In genomic region chr7:50229964-50230363, GRCh38 we compare ENCODE assay signal across 10 cellular contexts.
A peak's percentile ranks its signal among the peaks of the same experiment; 100 is the strongest.
DNase-seq lines count a peak whose midpoint lies in the region; ATAC-seq, FAIRE-seq and TF ChIP-seq lines count a peak whose summit lies in the region.
"Had no signal": no experiment of that assay in that cellular context is flagged by ENCODE, and none has a peak within 500 bp of the region (broad histone marks: within the 10 kb centered on the region; RNA-seq: fewer than 3 reads in every experiment).

No MANE protein-coding gene starts in this region.

- H3K4me1 Mint-ChIP-seq in activated CD8-positive, alpha-beta T cell treated with anti-CD3 and anti-CD28 coated beads for 36 hours (ENCODE audit: low read depth), result peaks cover 42% of the 10 kb centered on the region
- H3K4me1 Mint-ChIP-seq in activated CD8-positive, alpha-beta T cell treated with anti-CD3 and anti-CD28 coated beads, Interleukin-2, amount 10 ng/mL, durations not matched to agents 7 days and 5 days (ENCODE audit: low read depth), result peaks cover 51% of the 10 kb centered on the region

- H3K36me3 ChIP-seq in endothelial cell of umbilical vein (ENCODE audit: control insufficient read depth in 2 of 2, extremely low read depth in 1 of 2, insufficient read depth in 2 of 2, low read length in 2 of 2), result no peaks in the 10 kb centered on the region
- H3K36me3 ChIP-seq in small intestine (ENCODE audit: control insufficient read depth in 2 of 2, insufficient read depth in 2 of 2, low read length in 2 of 2), result no peaks in the 10 kb centered on the region
- H3K36me3 ChIP-seq in ascending aorta, result no peaks in the 10 kb centered on the region
- H3K36me3 ChIP-seq: ovary had no signal

- H3K27ac Mint-ChIP-seq in activated CD8-positive, alpha-beta T cell treated with anti-CD3 and anti-CD28 coated beads for 36 hours, result no peak overlapping the region
- no peak overlapping the region for H3K27ac Mint-ChIP-seq in activated CD8-positive, alpha-beta T cell treated with anti-CD3 and anti-CD28 coated beads, Interleukin-2, amount 10 ng/mL, durations not matched to agents 7 days and 5 days

- no peak overlapping the region for H2AFZ ChIP-seq in endothelial cell of umbilical vein (ENCODE audit: low read depth, low read length)

- H3K4me2 ChIP-seq in endothelial cell of umbilical vein (ENCODE audit: insufficient read depth, low read length), result no peak overlapping the region

- POLR2A ChIA-PET in activated CD8-positive, alpha-beta T cell treated with anti-CD3 and anti-CD28 coated beads for 36 hours (lab: Charles Lee), result interaction anchor here (0.7 to 1.1 kb wide), 4 partner anchors 16 to 131 kb away, joined by 3 read pairs; no protein-coding TSS in a partner anchor
- POLR2A ChIA-PET in activated CD8-positive, alpha-beta T cell treated with anti-CD3 and anti-CD28 coated beads, Interleukin-2, amount 10 ng/mL, durations not matched to agents 7 days and 5 days (lab: Charles Lee), result no interaction called here
- POLR2A ChIA-PET in endothelial cell of umbilical vein (lab: Charles Lee), result no interaction called here

- H3K27me3 ChIP-seq in endothelial cell of umbilical vein (ENCODE audit: control insufficient read depth in 2 of 2, insufficient read depth in 2 of 2, low read length in 2 of 2) (no peaks in the 10 kb centered on the region), small intestine (ENCODE audit: control insufficient read depth in 2 of 2, insufficient read depth in 2 of 2, low read length in 2 of 2) (no peaks in the 10 kb centered on the region), ascending aorta (no peaks in the 10 kb centered on the region)
- H3K27me3 ChIP-seq: ovary had no signal

- H3K9me3 Mint-ChIP-seq in activated CD8-positive, alpha-beta T cell treated with anti-CD3 and anti-CD28 coated beads for 36 hours, result peaks cover 21% of the 10 kb centered on the region
- H3K9me3 Mint-ChIP-seq in activated CD8-positive, alpha-beta T cell treated with anti-CD3 and anti-CD28 coated beads, Interleukin-2, amount 10 ng/mL, durations not matched to agents 7 days and 5 days (ENCODE audit: insufficient read depth), result peaks cover 27% of the 10 kb centered on the region

- H3K9me1 ChIP-seq in endothelial cell of umbilical vein (replicated peaks; ENCODE audit: control insufficient read depth, extremely low read depth, insufficient read depth, low read length), result no peaks in the 10 kb centered on the region

- no TSS peak for BruUV-seq in endothelial cell of umbilical vein (replicated peaks; lab: Mats Ljungman, UMichigan)

- H3K4me3 Mint-ChIP-seq in activated CD8-positive, alpha-beta T cell treated with anti-CD3 and anti-CD28 coated beads for 36 hours, result no peak overlapping the region
- H3K4me3 Mint-ChIP-seq in activated CD8-positive, alpha-beta T cell treated with anti-CD3 and anti-CD28 coated beads, Interleukin-2, amount 10 ng/mL, durations not matched to agents 7 days and 5 days, result no peak overlapping the region

- FAIRE-seq in endothelial cell of umbilical vein (lab: Jason Lieb, UNC) (no peak), small intestine (lab: Jason Lieb, UNC) (no peak)

- no peak overlapping the region for H3K4me3 ChIP-seq in NB4 (ENCODE audit: low read depth, low read length)
- no peak overlapping the region for H3K4me3 ChIP-seq in endothelial cell of umbilical vein (replicated peaks in 1 of 3; ENCODE audit: insufficient read depth in 1 of 3, low read depth in 1 of 3, low read length in 3 of 3)
- no peak overlapping the region for H3K4me3 ChIP-seq in small intestine (ENCODE audit: low read depth in 1 of 2, low read length in 2 of 2)
- no peak overlapping the region for H3K4me3 ChIP-seq in ascending aorta
- H3K4me3 ChIP-seq: ovary had no signal

- H4K20me1 ChIP-seq in endothelial cell of umbilical vein (replicated peaks; ENCODE audit: control insufficient read depth, extremely low read depth, insufficient read depth, low read length), result no peaks in the 10 kb centered on the region

- ATAC-seq in activated CD8-positive, alpha-beta T cell treated with anti-CD3 and anti-CD28 coated beads for 36 hours, result no peak
- ATAC-seq in activated CD8-positive, alpha-beta T cell treated with anti-CD3 and anti-CD28 coated beads, Interleukin-2, amount 10 ng/mL, durations not matched to agents 7 days and 5 days, result no peak

- H3K27me3 Mint-ChIP-seq in activated CD8-positive, alpha-beta T cell treated with anti-CD3 and anti-CD28 coated beads for 36 hours, result no peaks in the 10 kb centered on the region
- H3K27me3 Mint-ChIP-seq in activated CD8-positive, alpha-beta T cell treated with anti-CD3 and anti-CD28 coated beads, Interleukin-2, amount 10 ng/mL, durations not matched to agents 7 days and 5 days (ENCODE audit: low read depth), result no peaks in the 10 kb centered on the region

- no peak overlapping the region for H3K9ac ChIP-seq in endothelial cell of umbilical vein (replicated peaks; ENCODE audit: extremely low read depth, insufficient read depth, low read length)

- H3K27ac ChIP-seq in endothelial cell of umbilical vein (ENCODE audit: insufficient read depth, low read depth, low read length) (no peak overlapping the region), small intestine (ENCODE audit: low read depth in 1 of 2, low read length in 1 of 2) (no peak overlapping the region), ascending aorta (no peak overlapping the region)
- H3K27ac ChIP-seq: ovary had no signal

- intact Hi-C loops in activated CD8-positive, alpha-beta T cell treated with anti-CD3 and anti-CD28 coated beads for 36 hours (cut with micrococcal nuclease), result loop anchor here (2.0 to 5.0 kb wide), 2 partner anchors 19 to 37 kb away; no protein-coding TSS in a partner anchor
- intact Hi-C loops in endothelial cell of umbilical vein (cut with micrococcal nuclease) (no loop called here), ascending aorta (cut with DNase I) (no loop called here)

- H3K4me1 ChIP-seq in endothelial cell of umbilical vein (ENCODE audit: control insufficient read depth, extremely low read depth, insufficient read depth, low read length) (no peaks in the 10 kb centered on the region), small intestine (ENCODE audit: control insufficient read depth in 2 of 2, insufficient read depth in 1 of 2, low read depth in 1 of 2, low read length in 1 of 2) (no peaks in the 10 kb centered on the region), ascending aorta (no peaks in the 10 kb centered on the region)

- H3K36me3 Mint-ChIP-seq in activated CD8-positive, alpha-beta T cell treated with anti-CD3 and anti-CD28 coated beads for 36 hours (ENCODE audit: low read depth), result peaks cover 23% of the 10 kb centered on the region
- peaks cover 57% of the 10 kb centered on the region for H3K36me3 Mint-ChIP-seq in activated CD8-positive, alpha-beta T cell treated with anti-CD3 and anti-CD28 coated beads, Interleukin-2, amount 10 ng/mL, durations not matched to agents 7 days and 5 days (ENCODE audit: low read depth)

- no peaks in the 10 kb centered on the region for H3K79me2 ChIP-seq in endothelial cell of umbilical vein (ENCODE audit: control insufficient read depth, insufficient read depth, low read length)

- WGBS in small intestine, 3 donors, result 74 to 81% (median 79%) methylated on average over 3 of the region's 3 CpGs

- CTCF ChIA-PET in activated CD8-positive, alpha-beta T cell treated with anti-CD3 and anti-CD28 coated beads for 36 hours (lab: Charles Lee), result interaction anchor here (0.6 to 5.9 kb wide), 19 partner anchors 11 to 139 kb away, joined by 3 to 66 read pairs (median 5); no protein-coding TSS in a partner anchor
- CTCF ChIA-PET in activated CD8-positive, alpha-beta T cell treated with anti-CD3 and anti-CD28 coated beads, Interleukin-2, amount 10 ng/mL, durations not matched to agents 7 days and 5 days (lab: Charles Lee), result interaction anchor here (0.7 to 7.0 kb wide), 14 partner anchors 9 to 138 kb away, joined by 3 to 72 read pairs (median 5); no protein-coding TSS in a partner anchor
- CTCF ChIA-PET in endothelial cell of umbilical vein (lab: Charles Lee), result no interaction called here

- DNase-seq in activated CD8-positive, alpha-beta T cell treated with anti-CD3 and anti-CD28 coated beads for 36 hours, result no peak
- DNase-seq in activated CD8-positive, alpha-beta T cell treated with anti-CD3 and anti-CD28 coated beads, Interleukin-2, amount 10 ng/mL, durations not matched to agents 7 days and 5 days, result no peak
- DNase-seq in NB4 (ENCODE audit: low read depth) (peak; percentile 79), endothelial cell of umbilical vein (ENCODE audit: low read depth, low spot score) (no peak), small intestine (peak; percentile 21), SW480 (ENCODE audit: low spot score) (no peak), ascending aorta (ENCODE audit: low spot score in 2 of 2) (no peak)
- no peak for DNase-seq in stimulated activated naive CD4-positive, alpha-beta T cell (lab: John Stamatoyannopoulos, UW)
- DNase-seq: NCI-H187 treated with DMSO at 0.1 percent for 48 hours, ovary had no signal

- TF ChIP-seq CTCF in activated CD8-positive, alpha-beta T cell treated with anti-CD3 and anti-CD28 coated beads for 36 hours (IDR thresholded peaks at IDR 0.05), result peak; percentile 98
- TF ChIP-seq CTCF in NB4 (IDR thresholded peaks at IDR 0.05; ENCODE audit: low read depth, low read length) (peak; percentile 79), endothelial cell of umbilical vein (IDR thresholded peaks at IDR 0.05; ENCODE audit: extremely low read depth in 1 of 2, insufficient read depth in 1 of 2, low read depth in 1 of 2, low read length in 2 of 2) (peak; percentile 13 to 18), ascending aorta (IDR thresholded peaks at IDR 0.05) (no peak)

- TF ChIP-seq POLR2A in NB4 (IDR thresholded peaks at IDR 0.05; ENCODE audit: extremely low read depth, insufficient read length), result no peak
- no peak for TF ChIP-seq POLR2A in endothelial cell of umbilical vein (IDR thresholded peaks at IDR 0.05; ENCODE audit: low read depth, low read length)

- H3K9me3 ChIP-seq in endothelial cell of umbilical vein (replicated peaks; ENCODE audit: control insufficient read depth, insufficient read depth, low read length) (no peaks in the 10 kb centered on the region), small intestine (ENCODE audit: control insufficient read depth, low read depth) (no peaks in the 10 kb centered on the region), ascending aorta (no peaks in the 10 kb centered on the region)
- H3K9me3 ChIP-seq: ovary had no signal

- dilution Hi-C loops in endothelial cell of umbilical vein (cut with MboI; ENCODE audit: extremely low pct_ligation_motif_present, low sequenced_read_pairs), result no loop called here

TF ChIP-seq in endothelial cell of umbilical vein, 7 proteins besides CTCF, POLR2A, EP300 and RAD21 (continues in another document):
- no peak for TF ChIP-seq JUN (IDR thresholded peaks at IDR 0.05; ENCODE audit: borderline replicate concordance, insufficient read depth, insufficient read length, low read depth)
- TF ChIP-seq MYC (IDR thresholded peaks at IDR 0.05; ENCODE audit: low read depth, low read length), result no peak
- no peak for TF ChIP-seq EZH2 (IDR thresholded peaks at IDR 0.05; ENCODE audit: borderline replicate concordance, low read depth, low read length, severe bottlenecking)
- no peak for TF ChIP-seq POLR2AphosphoS5 (IDR thresholded peaks at IDR 0.05; ENCODE audit: insufficient read depth, low read depth, low read length)
- TF ChIP-seq MAX (IDR thresholded peaks at IDR 0.05; ENCODE audit: insufficient read depth, insufficient read length), result no peak

Comparison
In these comparisons a context has a peak if more than half of its experiments do, and no peak if none do; other contexts are left out.
1. DNase-seq: peak in NB4 (single experiment) and small intestine (single experiment); none in activated CD8-positive, alpha-beta T cell treated with anti-CD3 and anti-CD28 coated beads for 36 hours (single experiment), activated CD8-positive, alpha-beta T cell treated with anti-CD3 and anti-CD28 coated beads, Interleukin-2, amount 10 ng/mL, durations not matched to agents 7 days and 5 days (single experiment), endothelial cell of umbilical vein (single experiment), SW480 (single experiment), stimulated activated naive CD4-positive, alpha-beta T cell (0 of 6) and ascending aorta (0 of 2).
2. CTCF ChIP-seq: peak in activated CD8-positive, alpha-beta T cell treated with anti-CD3 and anti-CD28 coated beads for 36 hours (single experiment), NB4 (single experiment) and endothelial cell of umbilical vein (2 of 2); none in ascending aorta (0 of 3).